In genomic region chr16:80804451-80805383, GRCh38 we compare ENCODE assay signal across 8 cellular contexts. TPM values are rescaled to one million over a fixed set of nuclear protein-coding genes. Genes with fewer than 3 reads are reported as not detected.
A peak's percentile ranks its signal among the peaks of the same experiment; 100 is the strongest.
DNase-seq lines count a peak whose midpoint lies in the region; ATAC-seq lines count a peak whose summit lies in the region.

A gene with protein sequence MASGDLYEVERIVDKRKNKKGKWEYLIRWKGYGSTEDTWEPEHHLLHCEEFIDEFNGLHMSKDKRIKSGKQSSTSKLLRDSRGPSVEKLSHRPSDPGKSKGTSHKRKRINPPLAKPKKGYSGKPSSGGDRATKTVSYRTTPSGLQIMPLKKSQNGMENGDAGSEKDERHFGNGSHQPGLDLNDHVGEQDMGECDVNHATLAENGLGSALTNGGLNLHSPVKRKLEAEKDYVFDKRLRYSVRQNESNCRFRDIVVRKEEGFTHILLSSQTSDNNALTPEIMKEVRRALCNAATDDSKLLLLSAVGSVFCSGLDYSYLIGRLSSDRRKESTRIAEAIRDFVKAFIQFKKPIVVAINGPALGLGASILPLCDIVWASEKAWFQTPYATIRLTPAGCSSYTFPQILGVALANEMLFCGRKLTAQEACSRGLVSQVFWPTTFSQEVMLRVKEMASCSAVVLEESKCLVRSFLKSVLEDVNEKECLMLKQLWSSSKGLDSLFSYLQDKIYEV (minus strand): TSS chr16:80804598. CDS start chr16:80804173, 425 bp downstream.

- peak within 1 kb of the TSS; percentile 88 for H3K4me2 ChIP-seq in BLaER1

- H3K27ac ChIP-seq in BLaER1 = peak within 1 kb of the TSS; percentile 75
- H3K27ac ChIP-seq in thymus (ENCODE audit: low read depth) = peak within 1 kb of the TSS; percentile 74

- H3K9ac ChIP-seq in BLaER1 = peak within 1 kb of the TSS; percentile 80

- in situ Hi-C loops in endometrial microvascular endothelial cells (cut with HindIII; ENCODE audit: inconsistent ontology term, low pct_unique_long_range_greater_than_20kb, low sequenced_read_pairs) = no loop called here

- DNase-seq in HT1080 (ENCODE audit: low read depth) (no peak), NCI-H446 treated with DMSO at 0.1 percent for 48 hours (lab: John Stamatoyannopoulos, UW) (no peak)
- peak; percentile 40 to 53 for DNase-seq in activated CD4-positive, alpha-beta T cell treated with anti-CD3 and anti-CD28 coated beads, Interleukin-2, amount 50 U/mL, for 48 hours

- no peaks in the 10 kb centered on the region for H3K27me3 ChIP-seq in BLaER1
- H3K27me3 ChIP-seq in mononuclear cell (ENCODE audit: insufficient read depth, low read length) = no peaks in the 10 kb centered on the region
- H3K27me3 ChIP-seq in thymus (ENCODE audit: control insufficient read depth, insufficient read depth) = peaks cover 5% of the 10 kb centered on the region

- peak; percentile 73 for ATAC-seq in GM19452 (IDR thresholded peaks at IDR 0.05; ENCODE audit: unreplicated experiment)

- H3K9me3 ChIP-seq in BLaER1 (no peaks in the 10 kb centered on the region; the same call in 1 of the 2 replicates), mononuclear cell (ENCODE audit: low read depth, low read length) (no peaks in the 10 kb centered on the region), thymus (ENCODE audit: control insufficient read depth) (no peaks in the 10 kb centered on the region)

- H3K36me3 ChIP-seq in BLaER1 (no peaks in the 10 kb centered on the region), thymus (ENCODE audit: control insufficient read depth, insufficient read depth) (no peaks in the 10 kb centered on the region)

- 7% methylated on average over 79 of the region's 79 CpGs for WGBS in thymus

- H3K4me3 ChIP-seq in BLaER1 (peak within 1 kb of the TSS; percentile 84), mononuclear cell (ENCODE audit: low read length) (peak within 1 kb of the TSS; percentile 42), thymus (ENCODE audit: low read length) (peak within 1 kb of the TSS; percentile 82)

- H4K20me1 ChIP-seq in BLaER1 = peaks cover 17% of the 10 kb centered on the region; the same call in 1 of the 2 replicates

- peaks cover 37% of the 10 kb centered on the region for H3K4me1 ChIP-seq in BLaER1
- H3K4me1 ChIP-seq in mononuclear cell (ENCODE audit: insufficient read depth, low read length) = peaks cover 44% of the 10 kb centered on the region
- no peaks in the 10 kb centered on the region for H3K4me1 ChIP-seq in thymus (ENCODE audit: control insufficient read depth, insufficient read depth, low read length)

RNA-seq across cellular contexts. Expression of the gene that starts here (rescaled TPM):
- 7.3 and 10.3 TPM in 2 replicates for total RNA-seq in HT1080 (2014; rRNA removed; shearing (Covaris generic))
- polyA plus RNA-seq in HT1080 (2015; cell fraction: cytosol; rRNA removed) = 7.5 and 9.8 TPM in 2 replicates
- polyA plus RNA-seq in HT1080 (2015; cell fraction: nucleus; rRNA removed) = 10.1 and 10.9 TPM in 2 replicates
- 17.6 TPM for total RNA-seq in endometrial microvascular endothelial cells (ENCODE audit: inconsistent ontology term)
- total RNA-seq in mononuclear cell = 8.2 TPM
- 2.0 TPM for polyA plus RNA-seq in thymus

Comparison
In these comparisons a context has a peak if more than half of its experiments do, and no peak if none do; other contexts are left out.
1. DNase-seq: peak in activated CD4-positive, alpha-beta T cell treated with anti-CD3 and anti-CD28 coated beads, Interleukin-2, amount 50 U/mL, for 48 hours (2 of 2); none in HT1080 (single experiment) and NCI-H446 treated with DMSO at 0.1 percent for 48 hours (single experiment).
2. Peak in every context shown above with its lines, with median percentiles within 50 percentile points of each other: H3K4me3 ChIP-seq.